9 cellular contexts compared by ENCODE assay signal in the genomic region with DNA sequence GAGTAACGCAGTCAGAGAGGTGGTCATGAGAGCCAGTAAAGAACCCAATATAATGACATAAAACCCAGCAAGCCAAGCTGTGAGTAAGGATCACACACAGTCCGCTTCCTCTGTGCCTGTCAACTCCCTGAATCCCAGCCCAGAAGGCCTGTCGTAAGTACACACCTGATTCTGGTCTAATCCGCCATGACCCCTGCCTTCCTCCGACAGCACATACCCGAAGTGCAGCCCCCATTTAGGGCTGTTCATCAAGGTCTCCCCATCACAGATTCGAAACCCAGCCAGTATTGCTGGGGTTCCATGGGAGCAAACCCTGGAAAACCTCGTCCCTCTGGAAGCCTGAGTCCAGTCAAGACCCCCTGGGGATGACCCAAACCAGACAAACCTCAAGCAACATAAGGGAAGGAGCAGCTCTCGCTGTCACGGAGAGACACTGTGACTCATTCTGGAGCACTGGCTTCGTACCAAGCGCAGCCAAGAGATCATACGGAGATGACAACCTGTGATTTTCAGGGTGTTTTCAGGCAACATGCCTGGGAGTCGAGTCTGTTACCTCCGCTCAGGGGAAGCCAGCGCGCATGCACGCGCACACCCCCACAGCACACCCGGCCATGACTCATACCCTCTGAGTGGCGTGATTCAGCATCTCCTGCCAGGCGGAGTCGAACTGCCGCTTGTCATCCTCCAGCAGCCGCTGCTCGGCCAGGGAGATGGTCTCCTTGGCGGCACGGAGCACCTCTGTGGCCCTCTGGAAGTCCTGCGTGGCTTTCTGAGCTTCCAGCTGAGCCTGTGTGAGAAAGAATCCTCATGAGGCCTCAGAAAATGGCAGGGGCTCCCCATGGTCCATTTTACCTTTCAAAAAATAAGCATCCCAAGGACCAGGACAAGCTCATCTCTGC.
DNase-seq lines count a peak whose midpoint lies in the region; ATAC-seq, FAIRE-seq and TF ChIP-seq lines count a peak whose summit lies in the region.
"Had no signal": no experiment of that assay in that cellular context is flagged by ENCODE, and none has a peak within 500 bp of the region (broad histone marks: within the 10 kb centered on the region; RNA-seq: fewer than 3 reads in every experiment).

No MANE protein-coding gene starts in this region.

- H3K9ac ChIP-seq in GM12878 (ENCODE audit: control insufficient read depth, insufficient read depth, low read length): peak overlapping the region; percentile 47; the same call in 1 of the 2 replicates

- no peak for FAIRE-seq in GM12878 (lab: Jason Lieb, UNC)

- H4K20me1 ChIP-seq in GM12878 (ENCODE audit: control insufficient read depth, insufficient read depth): no peaks in the 10 kb centered on the region

- peak; percentile 81 for TF ChIP-seq POLR2A in GM12878 (IDR thresholded peaks at IDR 0.05; ENCODE audit: low read depth, low read length)

- TF ChIP-seq CTCF in GM12878 (IDR thresholded peaks at IDR 0.05 in 2 of 3, conservative IDR thresholded peaks at IDR 0.05 in 1 of 3; ENCODE audit: control insufficient read depth in 2 of 3, extremely low read depth in 1 of 3, insufficient read depth in 1 of 3, low read depth in 3 of 3, low read length in 3 of 3): no peak

- RAD21 ChIA-PET in GM12878 (lab: Charles Lee; ENCODE audit: unreplicated experiment): interaction anchor here (0.8 to 10.2 kb wide), 20 partner anchors 40 to 287 kb away, joined by 3 to 143 read pairs (median 13); a partner anchor contains a TSS

- H3K4me3 ChIP-seq in GM12878: no peak overlapping the region

- H3K27ac ChIP-seq in GM12878 (ENCODE audit: control insufficient read depth, insufficient read depth): peak overlapping the region; percentile 77
- H3K27ac ChIP-seq: C4-2B had no signal

- BruUV-seq in GM12878 (replicated peaks; lab: Mats Ljungman, UMichigan): no TSS peak

- CTCF ChIA-PET in GM12878 (lab: Yijun Ruan, JAX): interaction anchor here (0.9 to 11.8 kb wide), 33 partner anchors 10 to 291 kb away, joined by 3 to 302 read pairs (median 9); a partner anchor contains a TSS

- DNase-seq in NK-92 treated with Interleukin-12 subunit alpha and Interleukin-12 subunit beta, amount 100 ng/mL, for 24 hours (lab: John Stamatoyannopoulos, UW): peak; percentile 19
- DNase-seq in NK-92 (lab: John Stamatoyannopoulos, UW; ENCODE audit: unreplicated experiment): no peak
- DNase-seq in HK-2 (ENCODE audit: unreplicated experiment): peak; percentile 90
- peak; percentile 86 for DNase-seq in UCSD-AML1 (lab: John Stamatoyannopoulos, UW; ENCODE audit: unreplicated experiment)
- no peak for DNase-seq in GM12878 (ENCODE audit: low read depth, low spot score)
- DNase-seq in iPS-NIHi7 (ENCODE audit: extremely low spot score): peak; percentile 69
- DNase-seq in stimulated activated CD4-positive, alpha-beta T cell treated with anti-CD3 and anti-CD28 coated beads, Interleukin-12 subunit alpha, Interleukin-12 subunit beta, amount 100 ng/mL, for 4 hours: peak; percentile 77
- no peak for DNase-seq in NCI-H187 (lab: John Stamatoyannopoulos, UW)

- SMC1A ChIA-PET in GM12878 (lab: Charles Lee; ENCODE audit: uncharacterized antibody, unreplicated experiment): interaction anchor here (0.6 to 16.3 kb wide), 23 partner anchors 9 to 289 kb away, joined by 3 to 223 read pairs (median 18); a partner anchor contains a TSS

- intact Hi-C loops in GM12878 (cut with micrococcal nuclease; ENCODE audit: unreplicated experiment): loop anchor here (2.0 kb wide), 1 partner anchor 287 kb away; no protein-coding TSS in a partner anchor

- H2AFZ ChIP-seq in GM12878 (ENCODE audit: control insufficient read depth, low read depth, low read length): peak overlapping the region; percentile 47

- H3K27me3 ChIP-seq in GM12878 (replicated peaks in 1 of 2; ENCODE audit: control insufficient read depth in 2 of 2, insufficient read depth in 2 of 2, low read length in 1 of 2): no peaks in the 10 kb centered on the region

- TF ChIP-seq RAD21 in GM12878 (IDR thresholded peaks at IDR 0.05; ENCODE audit: insufficient read depth, low read depth, low read length): no peak

- no peaks in the 10 kb centered on the region for H3K9me3 ChIP-seq in GM12878 (replicated peaks; ENCODE audit: control insufficient read depth, insufficient read depth, low read length)

- H3K4me1 ChIP-seq in GM12878 (ENCODE audit: control insufficient read depth, insufficient read depth, low read length): peaks cover 39% of the 10 kb centered on the region

- TF ChIP-seq EP300 in GM12878 (IDR thresholded peaks at IDR 0.05; ENCODE audit: borderline replicate concordance in 1 of 2, control insufficient read depth in 1 of 2, low read depth in 2 of 2, low read length in 2 of 2): no peak

- in situ Hi-C loops in GM12878 (cut with MboI): loop anchor here (5.0 to 10.0 kb wide), 2 partner anchors 113 to 285 kb away; no protein-coding TSS in a partner anchor

- H3K36me3 ChIP-seq in GM12878 (ENCODE audit: control insufficient read depth in 2 of 2, insufficient read depth in 2 of 2, low read length in 1 of 2): peaks cover 7 to 40% of the 10 kb centered on the region in 2 experiments; a peak in 3 of 4 replicates

- H3K79me2 ChIP-seq in GM12878 (ENCODE audit: control insufficient read depth, insufficient read depth, low read length): peaks cover 6% of the 10 kb centered on the region

- peak overlapping the region; percentile 54 for H3K4me2 ChIP-seq in GM12878 (ENCODE audit: control insufficient read depth, insufficient read depth)

- 35% methylated on average over 29 of the region's 29 CpGs for WGBS in GM12878 (ENCODE audit: insufficient coverage, insufficient replicate concordance, low lambda C conversion rate, missing lambda C conversion rate)

- POLR2A ChIA-PET in GM12878 (lab: Charles Lee): interaction anchor here (0.7 to 2.6 kb wide), 6 partner anchors 64 to 138 kb away, joined by 3 to 8 read pairs (median 4); a partner anchor contains a TSS

- no peak for ATAC-seq in GM12878

TF ChIP-seq in GM12878, 131 proteins besides CTCF, POLR2A, EP300 and RAD21:
- TF ChIP-seq ESRRA (IDR thresholded peaks at IDR 0.05; ENCODE audit: low read length): no peak
- TF ChIP-seq TCF12 (IDR thresholded peaks at IDR 0.05; ENCODE audit: low read depth, low read length): 0 out of 2 replicates have a peak, but pooled peaks have one; percentile 47
- TF ChIP-seq SMAD5 (IDR thresholded peaks at IDR 0.05; ENCODE audit: low read depth): no peak
- 0 out of 2 replicates have a peak, but pooled peaks have one; percentile 11 for TF ChIP-seq PAX5 (IDR thresholded peaks at IDR 0.05; ENCODE audit: borderline replicate concordance, low read depth, low read length)
- TF ChIP-seq BCL11A (IDR thresholded peaks at IDR 0.05; ENCODE audit: low read depth, low read length): 0 out of 2 replicates have a peak, but pooled peaks have one; percentile 4
- peak; percentile 59; the same call in 1 of the 2 replicates for TF ChIP-seq CREM (IDR thresholded peaks at IDR 0.05; ENCODE audit: low read depth)
- TF ChIP-seq EED (IDR thresholded peaks at IDR 0.05; ENCODE audit: low read depth): peak; percentile 56
- peak; percentile 40; the same call in 1 of the 2 replicates for TF ChIP-seq YY1 (IDR thresholded peaks at IDR 0.05; ENCODE audit: low read depth, low read length)
- TF ChIP-seq JUNB (IDR thresholded peaks at IDR 0.05): peak; percentile 63; the same call in 1 of the 2 replicates
- peak; percentile 4; the same call in 1 of the 2 replicates for TF ChIP-seq SMC3 (IDR thresholded peaks at IDR 0.05; ENCODE audit: borderline replicate concordance, low read length)
- no peak for TF ChIP-seq GABPA (IDR thresholded peaks at IDR 0.05; ENCODE audit: low read depth)
- peak in 1 of 2 experiments; percentile 73; a peak in 1 of 3 replicates for TF ChIP-seq EGR1 (IDR thresholded peaks at IDR 0.05; ENCODE audit: borderline replicate concordance in 1 of 2, low read depth in 2 of 2, low read length in 2 of 2)
- 0 out of 2 replicates have a peak, but pooled peaks have one; percentile 41 for TF ChIP-seq TCF3 (IDR thresholded peaks at IDR 0.05; ENCODE audit: borderline replicate concordance, insufficient read depth, low read depth, low read length)
- TF ChIP-seq RUNX3 (IDR thresholded peaks at IDR 0.05; ENCODE audit: low read length): peak; percentile 34; the same call in 1 of the 2 replicates
- TF ChIP-seq, protein P1, sequence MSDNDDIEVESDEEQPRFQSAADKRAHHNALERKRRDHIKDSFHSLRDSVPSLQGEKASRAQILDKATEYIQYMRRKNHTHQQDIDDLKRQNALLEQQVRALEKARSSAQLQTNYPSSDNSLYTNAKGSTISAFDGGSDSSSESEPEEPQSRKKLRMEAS (IDR thresholded peaks at IDR 0.05; ENCODE audit: low read depth, low read length): no peak; the same call in 1 of the 2 replicates
- TF ChIP-seq CREB1 (IDR thresholded peaks at IDR 0.05; ENCODE audit: low read depth): peak; percentile 31; the same call in 1 of the 2 replicates

Comparison
In these comparisons a context has a peak if more than half of its experiments do, and no peak if none do; other contexts are left out.
1. DNase-seq: peak in NK-92 treated with Interleukin-12 subunit alpha and Interleukin-12 subunit beta, amount 100 ng/mL, for 24 hours (single experiment), HK-2 (single experiment), UCSD-AML1 (single experiment), iPS-NIHi7 (single experiment) and stimulated activated CD4-positive, alpha-beta T cell treated with anti-CD3 and anti-CD28 coated beads, Interleukin-12 subunit alpha, Interleukin-12 subunit beta, amount 100 ng/mL, for 4 hours (single experiment); none in NK-92 (single experiment), GM12878 (single experiment) and NCI-H187 (0 of 2).